In the genomic region with DNA sequence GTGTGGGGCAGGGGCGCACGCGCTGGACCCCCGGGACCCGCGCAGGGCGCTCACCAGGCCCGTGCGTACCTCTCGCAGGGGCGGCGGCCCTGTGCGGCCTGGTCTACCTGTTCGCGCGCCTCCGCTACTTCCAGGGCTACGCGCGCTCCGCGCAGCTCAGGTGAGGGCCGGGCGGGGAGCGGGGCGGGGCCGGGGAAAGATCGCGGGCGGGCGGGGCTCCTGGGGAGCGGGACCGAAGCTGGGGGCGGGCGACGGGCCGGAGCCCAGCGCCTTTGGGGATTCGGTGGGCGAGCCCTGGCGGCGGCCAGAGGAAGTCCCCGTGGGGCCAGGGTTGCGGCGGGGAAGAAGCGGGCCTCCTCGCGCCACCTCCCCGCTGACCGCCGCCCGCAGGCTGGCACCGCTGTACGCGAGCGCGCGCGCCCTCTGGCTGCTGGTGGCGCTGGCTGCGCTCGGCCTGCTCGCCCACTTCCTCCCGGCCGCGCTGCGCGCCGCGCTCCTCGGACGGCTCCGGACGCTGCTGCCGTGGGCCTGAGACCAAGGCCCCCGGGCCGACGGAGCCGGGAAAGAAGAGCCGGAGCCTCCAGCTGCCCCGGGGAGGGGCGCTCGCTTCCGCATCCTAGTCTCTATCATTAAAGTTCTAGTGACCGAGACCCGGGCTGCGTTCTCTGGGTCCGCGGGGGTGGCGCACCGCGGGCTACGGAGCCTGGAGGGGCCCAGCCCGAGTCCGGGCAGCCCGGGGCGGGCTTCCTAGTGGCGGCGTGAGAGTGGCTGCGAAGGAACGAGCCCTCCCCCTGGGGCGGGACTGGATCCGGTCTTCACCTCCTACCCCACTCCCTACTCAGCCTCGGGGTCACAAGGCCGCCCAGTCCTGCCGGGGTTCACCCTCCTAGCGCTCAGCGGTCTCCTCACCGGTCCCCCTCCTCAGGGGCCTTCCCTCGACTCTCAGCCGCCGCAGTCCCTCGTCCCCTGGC, we compare ENCODE assay signal across 1 cellular context.
A peak's percentile ranks its signal among the peaks of the same experiment; 100 is the strongest.
TF ChIP-seq lines count a peak whose summit lies in the region.

No MANE protein-coding gene starts in this region.

TF ChIP-seq in HepG2, 621 proteins besides CTCF, POLR2A, EP300 and RAD21 (continued from another document and continues in another):
- TF ChIP-seq, protein P1, sequence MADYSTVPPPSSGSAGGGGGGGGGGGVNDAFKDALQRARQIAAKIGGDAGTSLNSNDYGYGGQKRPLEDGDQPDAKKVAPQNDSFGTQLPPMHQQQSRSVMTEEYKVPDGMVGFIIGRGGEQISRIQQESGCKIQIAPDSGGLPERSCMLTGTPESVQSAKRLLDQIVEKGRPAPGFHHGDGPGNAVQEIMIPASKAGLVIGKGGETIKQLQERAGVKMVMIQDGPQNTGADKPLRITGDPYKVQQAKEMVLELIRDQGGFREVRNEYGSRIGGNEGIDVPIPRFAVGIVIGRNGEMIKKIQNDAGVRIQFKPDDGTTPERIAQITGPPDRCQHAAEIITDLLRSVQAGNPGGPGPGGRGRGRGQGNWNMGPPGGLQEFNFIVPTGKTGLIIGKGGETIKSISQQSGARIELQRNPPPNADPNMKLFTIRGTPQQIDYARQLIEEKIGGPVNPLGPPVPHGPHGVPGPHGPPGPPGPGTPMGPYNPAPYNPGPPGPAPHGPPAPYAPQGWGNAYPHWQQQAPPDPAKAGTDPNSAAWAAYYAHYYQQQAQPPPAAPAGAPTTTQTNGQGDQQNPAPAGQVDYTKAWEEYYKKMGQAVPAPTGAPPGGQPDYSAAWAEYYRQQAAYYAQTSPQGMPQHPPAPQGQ (CRISPR knock-in tag; IDR thresholded peaks at IDR 0.05; ENCODE audit: borderline replicate concordance): no peak
- no peak for TF ChIP-seq HOXA5 (CRISPR knock-in tag; IDR thresholded peaks at IDR 0.05)
- TF ChIP-seq ZNF660 (CRISPR knock-in tag; IDR thresholded peaks at IDR 0.05; ENCODE audit: borderline replicate concordance, low read depth): no peak
- TF ChIP-seq DBP (CRISPR knock-in tag; IDR thresholded peaks at IDR 0.05; ENCODE audit: not compliant biosample characterization): no peak
- peak; percentile 47; the same call in 1 of the 2 replicates for TF ChIP-seq MYPOP (CRISPR knock-in tag; IDR thresholded peaks at IDR 0.05)
- TF ChIP-seq DDIT3 (CRISPR knock-in tag; IDR thresholded peaks at IDR 0.05): no peak
- TF ChIP-seq CSRNP2 (CRISPR knock-in tag; conservative IDR thresholded peaks at IDR 0.05; ENCODE audit: low read depth): no peak
- peak; percentile 54; the same call in 1 of the 2 replicates for TF ChIP-seq THAP11 (CRISPR knock-in tag; IDR thresholded peaks at IDR 0.05)
- TF ChIP-seq TARDBP (CRISPR knock-in tag; IDR thresholded peaks at IDR 0.05): no peak
- no peak for TF ChIP-seq SSRP1 (CRISPR knock-in tag; IDR thresholded peaks at IDR 0.05)
- TF ChIP-seq TFDP1 (CRISPR knock-in tag; IDR thresholded peaks at IDR 0.05; ENCODE audit: borderline replicate concordance): peak; percentile 49; the same call in 1 of the 2 replicates
- TF ChIP-seq ZFP36L1 (CRISPR knock-in tag; IDR thresholded peaks at IDR 0.05): no peak
- no peak for TF ChIP-seq ZBTB25 (CRISPR knock-in tag; IDR thresholded peaks at IDR 0.05)
- TF ChIP-seq STAT5B (CRISPR knock-in tag; IDR thresholded peaks at IDR 0.05): no peak
- no peak for TF ChIP-seq MNT (IDR thresholded peaks at IDR 0.05)
- 0 out of 2 replicates have a peak, but pooled peaks have one; percentile 39 for TF ChIP-seq ARID2 (CRISPR knock-in tag; IDR thresholded peaks at IDR 0.05; ENCODE audit: borderline replicate concordance)
- TF ChIP-seq CSRNP1 (CRISPR knock-in tag; IDR thresholded peaks at IDR 0.05): no peak; the same call in 1 of the 2 replicates
- TF ChIP-seq CENPT (CRISPR knock-in tag; IDR thresholded peaks at IDR 0.05; ENCODE audit: low read depth): 0 out of 2 replicates have a peak, but pooled peaks have one; percentile 9
- TF ChIP-seq EEA1 (CRISPR knock-in tag; IDR thresholded peaks at IDR 0.05; ENCODE audit: borderline replicate concordance): no peak; the same call in 1 of the 2 replicates
- no peak for TF ChIP-seq ZNF362 (CRISPR knock-in tag; IDR thresholded peaks at IDR 0.05; ENCODE audit: borderline replicate concordance)
- no peak for TF ChIP-seq SP4 (CRISPR knock-in tag; IDR thresholded peaks at IDR 0.05)
- TF ChIP-seq ZNF512 (CRISPR knock-in tag; IDR thresholded peaks at IDR 0.05): no peak
- peak; percentile 80 for TF ChIP-seq ZBTB14 (CRISPR knock-in tag; IDR thresholded peaks at IDR 0.05)
- TF ChIP-seq CC2D1A (CRISPR knock-in tag; IDR thresholded peaks at IDR 0.05): no peak
- no peak for TF ChIP-seq RBM22 (optimal IDR thresholded peaks at IDR 0.05; ENCODE audit: low read length)
- TF ChIP-seq MXD4 (CRISPR knock-in tag; IDR thresholded peaks at IDR 0.05): no peak; the same call in 1 of the 2 replicates
- 0 out of 2 replicates have a peak, but pooled peaks have one; percentile 14 for TF ChIP-seq SOX13 (IDR thresholded peaks at IDR 0.05)
- no peak for TF ChIP-seq SOX13 (CRISPR knock-in tag; conservative IDR thresholded peaks at IDR 0.05 in 1 of 2, IDR thresholded peaks at IDR 0.05 in 1 of 2)
- TF ChIP-seq MIER3 (CRISPR knock-in tag; IDR thresholded peaks at IDR 0.05; ENCODE audit: borderline replicate concordance): no peak
- no peak for TF ChIP-seq SRY (CRISPR knock-in tag; IDR thresholded peaks at IDR 0.05)
- TF ChIP-seq PATZ1 (CRISPR knock-in tag; IDR thresholded peaks at IDR 0.05): peak; percentile 43
